ENCODE assay signal across 23 cellular contexts in the genomic region with DNA sequence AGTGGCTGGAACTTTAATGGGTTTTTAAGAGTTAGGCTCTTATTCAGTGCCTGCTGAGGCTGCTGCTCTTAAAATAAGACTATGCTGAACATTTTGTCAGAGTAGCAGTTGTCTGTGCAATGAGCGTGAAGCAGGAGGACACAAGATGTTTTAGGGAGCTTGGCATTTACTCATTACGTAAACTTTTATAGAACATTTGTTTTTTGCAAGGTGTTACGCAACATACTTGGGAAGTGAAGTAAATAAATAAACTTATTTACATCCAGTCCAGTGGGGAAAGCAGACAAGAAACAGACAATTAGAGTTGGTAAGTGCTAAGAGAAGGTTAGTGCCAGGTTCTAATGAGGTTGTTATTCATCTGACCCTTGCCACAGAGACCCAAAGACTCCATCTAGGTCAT.
"Had no signal": no experiment of that assay in that cellular context is flagged by ENCODE, and none has a peak within 500 bp of the region (broad histone marks: within the 10 kb centered on the region; RNA-seq: fewer than 3 reads in every experiment).

No MANE protein-coding gene starts in this region.

- H3K4me2 ChIP-seq: SK-N-SH had no signal

- ATAC-seq: activated CD4-positive, alpha-beta T cell treated with anti-CD3 and anti-CD28 coated beads for 36 hours; activated CD8-positive, alpha-beta T cell treated with anti-CD3 and anti-CD28 coated beads, Interleukin-2, amount 10 ng/mL, durations not matched to agents 7 days and 5 days; body of pancreas had no signal

- H3K27ac ChIP-seq: ascending aorta, body of pancreas, Peyer's patch, RWPE1, SJCRH30, WERI-Rb-1 had no signal

- H3K4me1 ChIP-seq: ascending aorta, body of pancreas, Peyer's patch, SJCRH30 had no signal

- H3K27me3 ChIP-seq: ascending aorta, body of pancreas, Peyer's patch had no signal

- H3K9me3 ChIP-seq: ascending aorta, body of pancreas, Peyer's patch, SJCRH30, SK-N-SH had no signal

- H3K4me3 ChIP-seq: ascending aorta, body of pancreas, Peyer's patch, SJCRH30 had no signal

- H3K9ac ChIP-seq: SK-N-SH had no signal

- DNase-seq: activated CD4-positive, alpha-beta T cell treated with anti-CD3 and anti-CD28 coated beads for 36 hours; activated CD8-positive, alpha-beta memory T cell treated with anti-CD3 and anti-CD28 coated beads, Interleukin-2, amount 50 U/mL, for 48 hours; activated CD8-positive, alpha-beta T cell treated with anti-CD3 and anti-CD28 coated beads, Interleukin-2, amount 10 ng/mL, durations not matched to agents 7 days and 5 days; activated effector memory CD4-positive, alpha-beta T cell treated with Interleukin-2 at 50 U/mL for 16 hours; activated naive CD4-positive, alpha-beta T cell; activated T-cell treated with anti-CD3 and anti-CD28 coated beads, Interleukin-2, amount 50 U/mL, for 24 hours; amniotic stem cell; body of pancreas; Karpas-422; NCI-H1048; NCI-H146; NCI-H1930; NCI-H345; NCI-H510A; NCI-H526 treated with DMSO at 0.1 percent for 48 hours; Peyer's patch; Right ventricle myocardium superior; SK-N-SH; T-helper 1 cell; WERI-Rb-1 had no signal

- H3K36me3 ChIP-seq: ascending aorta, Peyer's patch, SJCRH30, WERI-Rb-1 had no signal
